ENCODE assay signal across 12 cellular contexts in the genomic region with DNA sequence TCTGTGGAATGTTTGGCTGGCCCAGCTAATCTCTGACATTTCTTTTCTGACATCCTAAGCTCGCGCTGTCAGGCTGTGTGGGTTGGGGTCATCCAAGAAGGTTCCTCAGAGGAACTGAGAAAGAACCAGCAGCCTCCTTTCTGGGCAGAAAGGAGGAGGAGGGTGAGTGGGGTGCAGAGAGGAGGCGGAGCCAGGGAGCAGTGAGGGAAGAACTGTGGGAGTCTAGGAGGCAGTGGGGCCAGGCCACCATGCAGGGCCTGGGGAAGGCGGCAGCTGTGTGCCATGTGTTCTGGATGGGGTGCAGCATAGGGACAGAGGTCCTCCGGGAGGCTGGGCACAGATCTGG. TPM values are rescaled to one million over a fixed set of nuclear protein-coding genes. Genes with fewer than 3 reads are reported as not detected.
DNase-seq lines count a peak whose midpoint lies in the region; ATAC-seq and TF ChIP-seq lines count a peak whose summit lies in the region.
"Had no signal": no experiment of that assay in that cellular context is flagged by ENCODE, and none has a peak within 500 bp of the region (broad histone marks: within the 10 kb centered on the region; RNA-seq: fewer than 3 reads in every experiment).

No MANE protein-coding gene starts in this region.

- peaks cover 0 to 2% (median 0%) of the 10 kb centered on the region in 3 donors for H3K9me3 Mint-ChIP-seq in IgD-negative memory B cell
- H3K9me3 Mint-ChIP-seq in brain = peaks cover 0 to 2% (median 0%) of the 10 kb centered on the region in 5 experiments
- H3K9me3 Mint-ChIP-seq: endodermal cell had no signal

- H3K4me3 Mint-ChIP-seq in IgD-negative memory B cell (peak overlapping the region; percentile 81 to 98 (median 88)), brain (peak overlapping the region in 1 of 5 experiments; percentile 60)
- H3K4me3 Mint-ChIP-seq: endodermal cell had no signal

- H3K27ac Mint-ChIP-seq in IgD-negative memory B cell (peak overlapping the region; percentile 75 to 92 (median 85)), brain (peak overlapping the region; percentile 53 to 87 (median 64))
- H3K27ac Mint-ChIP-seq: endodermal cell had no signal

- H3K27me3 Mint-ChIP-seq in IgD-negative memory B cell (peaks cover 1% of the 10 kb centered on the region), brain (no peaks in the 10 kb centered on the region)

- TF ChIP-seq POLR2A in prostate gland (IDR thresholded peaks at IDR 0.05) = no peak

- H3K4me3 ChIP-seq in left ventricle myocardium inferior (no peak overlapping the region), prostate gland (no peak overlapping the region)
- H3K4me3 ChIP-seq: ovary had no signal

- intact Hi-C loops in Right ventricle myocardium inferior (cut with DNase I) (no loop called here), left ventricle myocardium inferior (cut with micrococcal nuclease) (no loop called here), prostate gland (cut with DNase I) (no loop called here)

- DNase-seq in Right ventricle myocardium inferior (ENCODE audit: missing footprints) (peak; percentile 42), left ventricle myocardium inferior (no peak), substantia nigra (lab: John Stamatoyannopoulos, UW) (peak in 21 of 49 donors; percentile 10 to 43 (median 26)), SW480 (ENCODE audit: low spot score) (no peak), prostate gland (ENCODE audit: low spot score) (no peak)

- TF ChIP-seq CTCF in left ventricle myocardium inferior (IDR thresholded peaks at IDR 0.05; ENCODE audit: borderline replicate concordance) = no peak
- no peak for TF ChIP-seq CTCF in brain (conservative IDR thresholded peaks at IDR 0.05)
- TF ChIP-seq CTCF in prostate gland (IDR thresholded peaks at IDR 0.05) = no peak

- peaks cover 59 to 81% (median 80%) of the 10 kb centered on the region in 3 donors for H3K4me1 Mint-ChIP-seq in IgD-negative memory B cell
- peaks cover 55% of the 10 kb centered on the region for H3K4me1 Mint-ChIP-seq in brain

- H3K27ac ChIP-seq in left ventricle myocardium inferior (replicated peaks) (no peak overlapping the region), substantia nigra (ENCODE audit: low read depth, low read length, poor library complexity, severe bottlenecking) (peak overlapping the region; percentile 93), prostate gland (no peak overlapping the region)
- H3K27ac ChIP-seq: C4-2B, ovary had no signal

- WGBS in prostate gland = 84% methylated on average over 5 of the region's 5 CpGs

- H3K9me3 ChIP-seq in left ventricle myocardium inferior (replicated peaks) (no peaks in the 10 kb centered on the region), prostate gland (no peaks in the 10 kb centered on the region)
- H3K9me3 ChIP-seq: ovary had no signal

- H3K27me3 ChIP-seq in left ventricle myocardium inferior (ENCODE audit: low read depth) (peaks cover 14% of the 10 kb centered on the region), prostate gland (replicated peaks; ENCODE audit: insufficient read depth) (peaks cover 4% of the 10 kb centered on the region)
- H3K27me3 ChIP-seq: ovary had no signal

- H3K4me1 ChIP-seq in left ventricle myocardium inferior (peaks cover 21% of the 10 kb centered on the region), prostate gland (replicated peaks) (peaks cover 7% of the 10 kb centered on the region)

- no peak for ATAC-seq in Right ventricle myocardium inferior
- ATAC-seq in GM18520 (IDR thresholded peaks at IDR 0.05; ENCODE audit: unreplicated experiment) = no peak
- ATAC-seq: Panc1 had no signal

- H3K36me3 Mint-ChIP-seq in IgD-negative memory B cell (no peaks in the 10 kb centered on the region), brain (no peaks in the 10 kb centered on the region)

- H3K36me3 ChIP-seq in left ventricle myocardium inferior (no peaks in the 10 kb centered on the region), prostate gland (no peaks in the 10 kb centered on the region)
- H3K36me3 ChIP-seq: ovary had no signal

RNA-seq across cellular contexts. Expression of gene SEMA7A, which starts 5.3 kb away (rescaled TPM):
- total RNA-seq in Right ventricle myocardium inferior (1.6 TPM), left ventricle myocardium inferior (1.5 TPM), prostate gland (100 to 1,000 TPM in 1 of 2 donors, 1 to 10 TPM in 1; 1.3 to 171 TPM)
- polyA plus RNA-seq in IgD-negative memory B cell (5.0 TPM), brain (ENCODE audit: insufficient read depth, low read depth, low replicate concordance) (22.2 TPM)

RNA-seq across cellular contexts. Expression of gene UBL7, which starts 32.5 kb away (rescaled TPM):
- total RNA-seq in Right ventricle myocardium inferior (47.7 TPM), left ventricle myocardium inferior (52.3 TPM), prostate gland (10 to 100 TPM; 83.1 to 85.2 TPM)
- polyA plus RNA-seq in IgD-negative memory B cell (123 TPM), brain (ENCODE audit: insufficient read depth, low read depth, low replicate concordance) (156 TPM)
